In the genomic region with DNA sequence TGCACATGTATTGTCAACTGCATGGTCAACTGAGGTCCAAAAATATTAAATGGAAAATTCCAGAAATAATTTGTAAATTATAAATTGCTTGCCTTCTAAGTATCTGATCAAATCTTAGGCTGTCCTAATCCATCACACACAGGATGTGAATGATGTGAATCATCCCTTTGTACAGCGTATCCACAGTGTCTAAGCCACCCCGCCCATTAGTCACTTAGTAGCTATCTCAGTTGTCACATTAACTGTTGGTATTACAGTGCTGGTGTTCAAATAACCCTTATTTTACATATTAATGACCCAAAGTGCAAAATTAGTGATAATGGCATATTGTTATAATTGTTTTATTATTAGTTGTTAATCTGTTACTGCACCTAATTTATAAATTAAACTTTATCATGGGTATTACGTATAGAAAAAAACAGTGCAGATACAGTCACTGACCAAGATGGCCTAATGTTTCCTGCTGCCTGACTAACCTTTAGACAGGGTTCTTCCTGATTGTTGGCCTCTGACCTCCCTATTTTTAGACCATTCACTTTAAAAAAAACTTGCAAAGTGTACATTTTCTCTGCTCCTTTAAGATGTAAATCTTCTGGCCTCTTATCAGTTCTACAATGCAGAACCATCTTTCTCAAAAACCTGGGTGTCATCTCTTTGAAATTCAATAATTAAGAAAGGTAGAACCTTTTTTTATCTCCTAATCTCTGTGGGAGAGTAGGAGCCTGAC, we compare ENCODE assay signal across 22 cellular contexts. TPM values are rescaled to one million over a fixed set of nuclear protein-coding genes. Genes with fewer than 3 reads are reported as not detected.
A peak's percentile ranks its signal among the peaks of the same experiment; 100 is the strongest.
DNase-seq lines count a peak whose midpoint lies in the region; ATAC-seq and TF ChIP-seq lines count a peak whose summit lies in the region.
"Had no signal": no experiment of that assay in that cellular context is flagged by ENCODE, and none has a peak within 500 bp of the region (broad histone marks: within the 10 kb centered on the region; RNA-seq: fewer than 3 reads in every experiment).

No MANE protein-coding gene starts in this region.

- H3K79me1 ChIP-seq in mesenchymal stem cell (replicated peaks; ENCODE audit: low read length, poor library complexity, severe bottlenecking): no peaks in the 10 kb centered on the region

- in situ Hi-C loops in mammary epithelial cell (cut with MboI; ENCODE audit: low sequenced_read_pairs in 2 of 2): no loop called here

- BruUV-seq in mammary epithelial cell (replicated peaks; lab: Mats Ljungman, UMichigan): no TSS peak

- peaks cover 47% of the 10 kb centered on the region for H3K4me1 ChIP-seq in BLaER1
- H3K4me1 ChIP-seq in mammary epithelial cell (ENCODE audit: insufficient read depth, low read length): no peaks in the 10 kb centered on the region
- H3K4me1 ChIP-seq in mesenchymal stem cell (ENCODE audit: control insufficient read depth, insufficient read depth, low read depth, low read length): peaks cover 3% of the 10 kb centered on the region
- H3K4me1 ChIP-seq: upper lobe of right lung had no signal

- ATAC-seq in Right ventricle myocardium superior (ENCODE audit: poor library complexity): no peak
- ATAC-seq: upper lobe of right lung had no signal

- CTCF ChIA-PET in mammary epithelial cell (lab: Charles Lee; ENCODE audit: low non-redundant PET): no interaction called here

- no peak overlapping the region for H2BK120ac ChIP-seq in mesenchymal stem cell (ENCODE audit: low read depth, low read length)

- no peak overlapping the region for H2BK5ac ChIP-seq in mesenchymal stem cell (ENCODE audit: low read depth, low read length, poor library complexity, severe bottlenecking)

- H3K27me3 ChIP-seq in BLaER1 (no peaks in the 10 kb centered on the region), mammary epithelial cell (ENCODE audit: insufficient read depth, low read length) (no peaks in the 10 kb centered on the region), mesenchymal stem cell (ENCODE audit: control insufficient read depth in 1 of 2, insufficient read depth in 1 of 2, low read length in 2 of 2) (no peaks in the 10 kb centered on the region)
- H3K27me3 ChIP-seq: ascending aorta, sigmoid colon, upper lobe of right lung had no signal

- H3K18ac ChIP-seq in mesenchymal stem cell (ENCODE audit: low read depth in 1 of 2, low read length in 2 of 2): no peak overlapping the region

- H3K23ac ChIP-seq in mesenchymal stem cell (ENCODE audit: low read length in 2 of 2): no peak overlapping the region

- dilution Hi-C loops in mammary epithelial cell (cut with HindIII; ENCODE audit: low sequenced_read_pairs): no loop called here

- no peak overlapping the region for H2AK5ac ChIP-seq in mesenchymal stem cell (ENCODE audit: low read length, severe bottlenecking)

- H4K20me1 ChIP-seq in BLaER1 (peaks cover 6% of the 10 kb centered on the region; the same call in 1 of the 2 replicates), mammary epithelial cell (ENCODE audit: insufficient read depth, low read length) (no peaks in the 10 kb centered on the region)

- TF ChIP-seq CTCF in mammary epithelial cell (conservative IDR thresholded peaks at IDR 0.05 in 1 of 2, IDR thresholded peaks at IDR 0.05 in 1 of 2; ENCODE audit: extremely low read depth in 1 of 2, insufficient read depth in 1 of 2, low read depth in 1 of 2, low read length in 2 of 2): no peak

- no peaks in the 10 kb centered on the region for H3K27me3 Mint-ChIP-seq in activated naive CD8-positive, alpha-beta T cell treated with anti-CD3 and anti-CD28 coated beads for 36 hours
- H3K27me3 Mint-ChIP-seq: memory B cell had no signal

- H3K4me3 ChIP-seq in BLaER1 (no peak overlapping the region), mammary epithelial cell (replicated peaks in 1 of 3; ENCODE audit: insufficient read depth in 1 of 3, low read depth in 2 of 3, low read length in 3 of 3) (no peak overlapping the region), mesenchymal stem cell (ENCODE audit: insufficient read depth in 1 of 2, low read depth in 1 of 2, low read length in 2 of 2) (no peak overlapping the region)
- H3K4me3 ChIP-seq: ascending aorta, sigmoid colon, upper lobe of right lung had no signal

- no peak overlapping the region for H4K8ac ChIP-seq in mesenchymal stem cell (ENCODE audit: low read length)

- no peak overlapping the region for H3K4me3 Mint-ChIP-seq in activated naive CD8-positive, alpha-beta T cell treated with anti-CD3 and anti-CD28 coated beads for 36 hours
- H3K4me3 Mint-ChIP-seq: dendritic cell treated with granulocyte-macrophage colony-stimulating factor and Interleukin-4, amounts not matched to agents 40 ng/mL and 50 ng/mL, for 4 days; memory B cell had no signal

- no peak overlapping the region for H3K4ac ChIP-seq in mesenchymal stem cell (ENCODE audit: low read depth in 1 of 2, low read length in 2 of 2)

- 63% methylated on average over 3 of the region's 3 CpGs for WGBS in mammary epithelial cell (ENCODE audit: low coverage, missing lambda C conversion rate)
- WGBS in mesenchymal stem cell: 28% methylated on average over 2 of the region's 3 CpGs

- H3K9me3 Mint-ChIP-seq in activated naive CD8-positive, alpha-beta T cell treated with anti-CD3 and anti-CD28 coated beads for 36 hours: no peaks in the 10 kb centered on the region
- H3K9me3 Mint-ChIP-seq: dendritic cell treated with granulocyte-macrophage colony-stimulating factor and Interleukin-4, amounts not matched to agents 40 ng/mL and 50 ng/mL, for 4 days; memory B cell had no signal

- DNase-seq in HT1080 (ENCODE audit: low read depth) (peak; percentile 71), mammary epithelial cell (peak; percentile 26), mesenchymal stem cell (peak; percentile 22), Right ventricle myocardium superior (no peak), LoVo (ENCODE audit: low spot score) (no peak)
- no peak for DNase-seq in activated T-cell treated with anti-CD3 and anti-CD28 coated beads, Interleukin-2, amount 50 U/mL, for 48 hours
- no peak for DNase-seq in activated naive CD8-positive, alpha-beta T cell treated with anti-CD3 and anti-CD28 coated beads for 36 hours
- DNase-seq: activated gamma-delta T cell; C1 segment of cervical spinal cord; DMS79; NCI-H1092 treated with DMSO at 0.1 percent for 48 hours; sigmoid colon; stimulated activated CD4-positive, alpha-beta T cell treated with anti-CD3 and anti-CD28 coated beads, Interleukin-4, amount 100 ng/mL, for 4 hours; upper lobe of right lung had no signal

- no peak overlapping the region for H3K9ac ChIP-seq in BLaER1
- H3K9ac ChIP-seq in mammary epithelial cell (ENCODE audit: insufficient read depth, low read length): no peak overlapping the region
- no peak overlapping the region for H3K9ac ChIP-seq in mesenchymal stem cell (ENCODE audit: low read length)

- H3K36me3 Mint-ChIP-seq in activated naive CD8-positive, alpha-beta T cell treated with anti-CD3 and anti-CD28 coated beads for 36 hours: peaks cover 6% of the 10 kb centered on the region
- H3K36me3 Mint-ChIP-seq: memory B cell had no signal

- H3K79me2 ChIP-seq in mammary epithelial cell (ENCODE audit: insufficient read depth, low read length): peaks cover 5% of the 10 kb centered on the region

- no peak overlapping the region for H3K14ac ChIP-seq in mesenchymal stem cell (ENCODE audit: low read length in 2 of 2)

- peaks cover 11% of the 10 kb centered on the region for H3K4me1 Mint-ChIP-seq in activated naive CD8-positive, alpha-beta T cell treated with anti-CD3 and anti-CD28 coated beads for 36 hours

- no peak overlapping the region for H2BK12ac ChIP-seq in mesenchymal stem cell (ENCODE audit: low read length in 2 of 2)

- H2AFZ ChIP-seq in mammary epithelial cell (ENCODE audit: low read depth, low read length) (no peak overlapping the region), mesenchymal stem cell (ENCODE audit: low read depth, low read length) (no peak overlapping the region)

- no peak overlapping the region for H3K27ac Mint-ChIP-seq in activated naive CD8-positive, alpha-beta T cell treated with anti-CD3 and anti-CD28 coated beads for 36 hours
- H3K27ac Mint-ChIP-seq: dendritic cell treated with granulocyte-macrophage colony-stimulating factor and Interleukin-4, amounts not matched to agents 40 ng/mL and 50 ng/mL, for 4 days; memory B cell had no signal

- peaks cover 7% of the 10 kb centered on the region; the same call in 1 of the 2 replicates for H3K9me3 ChIP-seq in BLaER1
- no peaks in the 10 kb centered on the region for H3K9me3 ChIP-seq in mammary epithelial cell (replicated peaks; ENCODE audit: insufficient read depth, low read length)
- no peaks in the 10 kb centered on the region for H3K9me3 ChIP-seq in mesenchymal stem cell (ENCODE audit: control insufficient read depth, low read length)
- H3K9me3 ChIP-seq: ascending aorta, sigmoid colon, upper lobe of right lung had no signal

- H2BK15ac ChIP-seq in mesenchymal stem cell (ENCODE audit: low read depth, poor library complexity, severe bottlenecking): no peak overlapping the region

- H3K27ac ChIP-seq in BLaER1: no peak overlapping the region
- no peak overlapping the region for H3K27ac ChIP-seq in mammary epithelial cell (ENCODE audit: insufficient read depth, low read depth, low read length)
- H3K27ac ChIP-seq in mesenchymal stem cell (ENCODE audit: low read length, poor library complexity, severe bottlenecking): no peak overlapping the region
- H3K27ac ChIP-seq: ascending aorta, sigmoid colon, upper lobe of right lung, VCaP had no signal

- H3K4me2 ChIP-seq in BLaER1 (peak overlapping the region; percentile 44), mammary epithelial cell (ENCODE audit: insufficient read depth, low read depth, low read length) (no peak overlapping the region), mesenchymal stem cell (ENCODE audit: low read length, poor library complexity, severe bottlenecking) (no peak overlapping the region)

- intact Hi-C loops in mammary epithelial cell (cut with micrococcal nuclease) (no loop called here), Right ventricle myocardium superior (cut with DNase I) (no loop called here)

- no peak overlapping the region for H4K91ac ChIP-seq in mesenchymal stem cell (ENCODE audit: low read length)

- H3K36me3 ChIP-seq in BLaER1 (no peaks in the 10 kb centered on the region), mammary epithelial cell (ENCODE audit: insufficient read depth, low read length) (no peaks in the 10 kb centered on the region), mesenchymal stem cell (ENCODE audit: control insufficient read depth in 1 of 2, insufficient read depth in 2 of 2, low read depth in 1 of 2, low read length in 2 of 2) (no peaks in the 10 kb centered on the region)
- H3K36me3 ChIP-seq: ascending aorta, sigmoid colon, upper lobe of right lung had no signal

RNA-seq across cellular contexts. Expression of a gene that starts 2.9 kb away (rescaled TPM):
- total RNA-seq in HT1080 (2014; rRNA removed; shearing (Covaris generic)): 20.7 and 22.5 TPM in 2 replicates
- polyA plus RNA-seq in HT1080 (2015; cell fraction: cytosol; rRNA removed): 13.0 and 15.2 TPM in 2 replicates
- 5.4 and 13.4 TPM in 2 replicates for polyA plus RNA-seq in HT1080 (2015; cell fraction: nucleus; rRNA removed)
- total RNA-seq in mammary epithelial cell (10 to 100 TPM in 1 of 2 donors, 1 to 10 TPM in 1; 4.3 to 17.3 TPM), Right ventricle myocardium superior (24.0 TPM)
- 2.3 TPM for polyA plus RNA-seq in mammary epithelial cell
- polyA minus RNA-seq in mammary epithelial cell: not detected
- 12.4 TPM for polyA plus RNA-seq in mesenchymal stem cell (2013, experiment 1 of 2)
- polyA plus RNA-seq in mesenchymal stem cell (2013, experiment 2 of 2): 13.9 TPM
- total RNA-seq in activated naive CD8-positive, alpha-beta T cell treated with anti-CD3 and anti-CD28 coated beads for 36 hours: 10 to 100 TPM; 79.4 to 86.7 TPM

RNA-seq across cellular contexts. Expression of a gene that starts 27.8 kb away (rescaled TPM):
- total RNA-seq in HT1080 (2014; rRNA removed; shearing (Covaris generic)): not detected in 2 replicates
- polyA plus RNA-seq in HT1080 (2015; cell fraction: cytosol; rRNA removed): not detected in 2 replicates
- polyA plus RNA-seq in HT1080 (2015; cell fraction: nucleus; rRNA removed): not detected in 2 replicates
- total RNA-seq in mammary epithelial cell (not detected), Right ventricle myocardium superior (not detected)
- not detected for polyA plus RNA-seq in mammary epithelial cell
- not detected for polyA minus RNA-seq in mammary epithelial cell
- polyA plus RNA-seq in mesenchymal stem cell (2013, experiment 1 of 2): not detected
- polyA plus RNA-seq in mesenchymal stem cell (2013, experiment 2 of 2): 0.05 TPM
- total RNA-seq in activated naive CD8-positive, alpha-beta T cell treated with anti-CD3 and anti-CD28 coated beads for 36 hours: not detected
- total RNA-seq: ascending aorta, frontal cortex, H4, sigmoid colon, SK-MEL-5, upper lobe of right lung had no signal
- polyA plus RNA-seq: sigmoid colon had no signal

Comparison
In these comparisons a context has a peak if more than half of its experiments do, and no peak if none do; other contexts are left out.
1. DNase-seq: peak in HT1080 (single experiment), mammary epithelial cell (single experiment) and mesenchymal stem cell (single experiment); none in Right ventricle myocardium superior (single experiment), activated T-cell treated with anti-CD3 and anti-CD28 coated beads, Interleukin-2, amount 50 U/mL, for 48 hours (0 of 2), LoVo (single experiment) and activated naive CD8-positive, alpha-beta T cell treated with anti-CD3 and anti-CD28 coated beads for 36 hours (single experiment).